In the genomic region with DNA sequence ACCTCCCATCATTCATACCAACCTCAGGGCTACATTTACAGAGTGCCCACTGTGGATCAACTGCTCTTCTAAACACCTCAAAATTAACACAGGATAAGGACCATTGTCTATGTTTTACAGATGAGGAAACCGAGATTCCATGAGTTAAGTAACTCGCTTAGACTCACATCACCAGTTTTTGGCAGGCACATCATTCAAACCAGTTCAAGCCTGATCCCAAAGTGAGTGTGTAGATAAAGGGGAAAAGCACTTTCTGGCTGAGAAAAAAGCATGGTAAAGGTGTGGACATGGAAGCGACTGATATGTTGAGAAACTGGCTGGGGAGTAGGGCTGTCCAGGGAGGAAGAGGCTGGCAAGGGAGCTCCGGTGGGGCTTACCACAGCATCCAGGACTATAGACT, we compare ENCODE assay signal across 23 cellular contexts.
DNase-seq lines count a peak whose midpoint lies in the region; ATAC-seq, FAIRE-seq and TF ChIP-seq lines count a peak whose summit lies in the region.
"Had no signal": no experiment of that assay in that cellular context is flagged by ENCODE, and none has a peak within 500 bp of the region (broad histone marks: within the 10 kb centered on the region; RNA-seq: fewer than 3 reads in every experiment).

No MANE protein-coding gene starts in this region.

- peaks cover 11 to 30% (median 26%) of the 10 kb centered on the region in 4 donors for H3K4me1 ChIP-seq in liver (ENCODE audit: control insufficient read depth in 4 of 4, insufficient read depth in 4 of 4, low read length in 3 of 4)
- H3K4me1 ChIP-seq in HepG2 (ENCODE audit: insufficient read depth, low read length): no peaks in the 10 kb centered on the region; the same call in 1 of the 2 replicates
- no peaks in the 10 kb centered on the region for H3K4me1 ChIP-seq in PC-3 (ENCODE audit: insufficient read depth, low read length)
- H3K4me1 ChIP-seq: BLaER1, Caco-2 had no signal

- H3K27me3 Mint-ChIP-seq in osteocyte (ENCODE audit: unreplicated experiment): peaks cover 9% of the 10 kb centered on the region

- FAIRE-seq in HepG2 (lab: Jason Lieb, UNC): no peak
- FAIRE-seq: A204.1, D721Med, G401.6, GM12891, GM19239 had no signal

- DNase-seq in HepG2 (ENCODE audit: low spot score): no peak
- no peak for DNase-seq in left lobe of liver (ENCODE audit: low spot score)
- no peak for DNase-seq in PC-3
- no peak for DNase-seq in osteocyte (ENCODE audit: extremely low spot score, unreplicated experiment)
- DNase-seq in occipital lobe (lab: John Stamatoyannopoulos, UW): no peak
- DNase-seq: 8988T; ACHN; BE2C; C1 segment of cervical spinal cord; Caco-2; Calu3; CD4-positive, alpha-beta T cell; CD8-positive, alpha-beta T cell; DMS79 treated with DMSO at 0.1 percent for 48 hours; GF-D8 had no signal

- H3K27ac ChIP-seq in liver (ENCODE audit: low read depth in 1 of 2, low read length in 2 of 2): peak overlapping the region; percentile 81 to 86
- H3K27ac ChIP-seq in HepG2 (ENCODE audit: extremely low read length, insufficient read depth, low read length): no peak overlapping the region
- H3K27ac ChIP-seq in VCaP: peak overlapping the region; percentile 73; the same call in 1 of the 2 replicates
- H3K27ac ChIP-seq in PC-3 (ENCODE audit: low read length): no peak overlapping the region
- H3K27ac ChIP-seq: BLaER1 had no signal

- in situ Hi-C loops in HepG2 (cut with HindIII; ENCODE audit: extremely low pct_ligation_motif_present, low pct_unique_long_range_greater_than_20kb): no loop called here

- CTCF ChIA-PET in HepG2 (lab: Yijun Ruan, JAX; ENCODE audit: low intra/inter-chr PET ratio, low total read pairs) (no interaction called here), PC-3 (lab: Charles Lee) (no interaction called here)

- no peak for TF ChIP-seq CTCF in liver (IDR thresholded peaks at IDR 0.05; ENCODE audit: low read depth, low read length, missing input control)
- no peak for TF ChIP-seq CTCF in HepG2 (CRISPR knock-in tag; IDR thresholded peaks at IDR 0.05)
- no peak for TF ChIP-seq CTCF in VCaP (conservative IDR thresholded peaks at IDR 0.05)
- no peak for TF ChIP-seq CTCF in PC-3 (conservative IDR thresholded peaks at IDR 0.05; ENCODE audit: low read depth, low read length)
- TF ChIP-seq CTCF in osteocyte (IDR thresholded peaks at IDR 0.05): no peak

- ATAC-seq in HepG2 (no peak), left lobe of liver (peak; percentile 25), PC-3 (no peak)
- ATAC-seq: CD8-positive, alpha-beta T cell had no signal

- H3K27me3 ChIP-seq in liver (ENCODE audit: control insufficient read depth in 4 of 4, insufficient read depth in 4 of 4, low read length in 3 of 4) (no peaks in the 10 kb centered on the region), HepG2 (ENCODE audit: control insufficient read depth in 1 of 2, insufficient read depth in 2 of 2, low read length in 2 of 2) (no peaks in the 10 kb centered on the region), PC-3 (ENCODE audit: low read length) (peaks cover 17% of the 10 kb centered on the region; the same call in 1 of the 2 replicates)
- H3K27me3 ChIP-seq: BE2C, BLaER1 had no signal

- intact Hi-C loops in HepG2 (cut with micrococcal nuclease; ENCODE audit: unreplicated experiment): no loop called here
- intact Hi-C loops in PC-3 (cut with micrococcal nuclease): no loop called here

- H3K36me3 Mint-ChIP-seq in osteocyte (ENCODE audit: unreplicated experiment): no peaks in the 10 kb centered on the region
- H3K36me3 Mint-ChIP-seq: CD8-positive, alpha-beta T cell had no signal

- TF ChIP-seq POLR2A in HepG2 (IDR thresholded peaks at IDR 0.05; ENCODE audit: insufficient read depth in 1 of 2, low read depth in 2 of 2, low read length in 2 of 2): no peak

- TF ChIP-seq RAD21 in liver (IDR thresholded peaks at IDR 0.05) (no peak), HepG2 (CRISPR knock-in tag; IDR thresholded peaks at IDR 0.05) (no peak)

- H3K4me3 Mint-ChIP-seq in osteocyte (ENCODE audit: unreplicated experiment): no peak overlapping the region
- H3K4me3 Mint-ChIP-seq: CD4-positive, alpha-beta T cell; CD8-positive, alpha-beta T cell had no signal

- H3F3A ChIP-seq in PC-3 (ENCODE audit: low read length, unreplicated experiment): no peaks in the 10 kb centered on the region

- WGBS in liver: 54% methylated on average over 4 of the region's 4 CpGs
- WGBS in HepG2 (ENCODE audit: low lambda C conversion rate): 42% methylated on average over 4 of the region's 4 CpGs

- no peaks in the 10 kb centered on the region for H3K9me3 ChIP-seq in liver (ENCODE audit: control insufficient read depth in 4 of 4, low read length in 3 of 4)
- H3K9me3 ChIP-seq in HepG2 (ENCODE audit: low read length): no peaks in the 10 kb centered on the region
- H3K9me3 ChIP-seq in PC-3 (ENCODE audit: low read length): no peaks in the 10 kb centered on the region
- H3K9me3 ChIP-seq: BE2C, BLaER1, Caco-2 had no signal

- H3K4me3 ChIP-seq in liver (ENCODE audit: low read depth in 1 of 3, low read length in 3 of 3) (no peak overlapping the region), HepG2 (replicated peaks in 1 of 3; ENCODE audit: insufficient read depth in 1 of 3, low read depth in 2 of 3, low read length in 3 of 3) (no peak overlapping the region), PC-3 (ENCODE audit: low read length) (no peak overlapping the region)
- H3K4me3 ChIP-seq: BLaER1 had no signal

- no peaks in the 10 kb centered on the region for H3K9me3 Mint-ChIP-seq in osteocyte (ENCODE audit: unreplicated experiment)
- H3K9me3 Mint-ChIP-seq: CD4-positive, alpha-beta T cell; CD8-positive, alpha-beta T cell had no signal

- POLR2A ChIA-PET in HepG2 (lab: Yijun Ruan, JAX): no interaction called here
- POLR2A ChIA-PET in PC-3 (lab: Charles Lee; ENCODE audit: unreplicated experiment): no interaction called here

- H3K4me1 Mint-ChIP-seq in osteocyte (ENCODE audit: unreplicated experiment): no peaks in the 10 kb centered on the region

- H3K27ac Mint-ChIP-seq in osteocyte (ENCODE audit: unreplicated experiment): no peak overlapping the region
- H3K27ac Mint-ChIP-seq: CD4-positive, alpha-beta T cell; CD8-positive, alpha-beta T cell had no signal

- no peaks in the 10 kb centered on the region for H3K36me3 ChIP-seq in liver (ENCODE audit: control insufficient read depth in 4 of 4, insufficient read depth in 3 of 4, low read depth in 1 of 4, low read length in 3 of 4)
- H3K36me3 ChIP-seq in HepG2 (replicated peaks in 1 of 2; ENCODE audit: control insufficient read depth in 1 of 2, insufficient read depth in 2 of 2, low read length in 2 of 2): no peaks in the 10 kb centered on the region
- H3K36me3 ChIP-seq in PC-3 (ENCODE audit: low read depth, low read length): no peaks in the 10 kb centered on the region
- H3K36me3 ChIP-seq: BE2C, BLaER1 had no signal

- H3K9ac ChIP-seq in liver (ENCODE audit: low read depth in 1 of 2, low read length in 2 of 2) (peak overlapping the region in 1 of 2 donors; percentile 67), HepG2 (ENCODE audit: insufficient read depth, low read depth, low read length) (no peak overlapping the region), PC-3 (ENCODE audit: low read length) (no peak overlapping the region)
- H3K9ac ChIP-seq: BLaER1 had no signal

- H2AFZ ChIP-seq in HepG2 (ENCODE audit: low read length) (no peak overlapping the region), PC-3 (ENCODE audit: low read length) (no peak overlapping the region)

- no TSS peak for BruUV-seq in HepG2 (replicated peaks; lab: Mats Ljungman, UMichigan)
- BruUV-seq in PC-3 (replicated peaks; lab: Mats Ljungman, UMichigan): no TSS peak

- H3K79me2 ChIP-seq in HepG2 (ENCODE audit: insufficient read depth, low read length) (no peaks in the 10 kb centered on the region), PC-3 (ENCODE audit: low read length) (no peaks in the 10 kb centered on the region)

- H4K20me1 ChIP-seq in HepG2 (ENCODE audit: insufficient read depth, low read length): no peaks in the 10 kb centered on the region
- no peaks in the 10 kb centered on the region for H4K20me1 ChIP-seq in PC-3 (ENCODE audit: low read length)
- H4K20me1 ChIP-seq: BLaER1 had no signal

- H3K4me2 ChIP-seq in HepG2 (ENCODE audit: low read depth, low read length): no peak overlapping the region
- H3K4me2 ChIP-seq in PC-3 (ENCODE audit: low read length): no peak overlapping the region
- H3K4me2 ChIP-seq: BLaER1 had no signal

- TF ChIP-seq EP300 in HepG2 (IDR thresholded peaks at IDR 0.05; ENCODE audit: low read depth in 2 of 2, low read length in 2 of 2): no peak
- TF ChIP-seq EP300 in HepG2 (CRISPR knock-in tag; IDR thresholded peaks at IDR 0.05; ENCODE audit: borderline replicate concordance): no peak

- no peaks in the 10 kb centered on the region for H3K9me2 ChIP-seq in PC-3 (replicated peaks; ENCODE audit: low read length)

TF ChIP-seq in liver, 16 proteins besides CTCF, POLR2A, EP300 and RAD21:
- TF ChIP-seq, protein P1, sequence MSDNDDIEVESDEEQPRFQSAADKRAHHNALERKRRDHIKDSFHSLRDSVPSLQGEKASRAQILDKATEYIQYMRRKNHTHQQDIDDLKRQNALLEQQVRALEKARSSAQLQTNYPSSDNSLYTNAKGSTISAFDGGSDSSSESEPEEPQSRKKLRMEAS (IDR thresholded peaks at IDR 0.05): no peak
- peak in 1 of 2 donors; percentile 31 for TF ChIP-seq HNF4A (conservative IDR thresholded peaks at IDR 0.05)
- TF ChIP-seq FOXA2 (IDR thresholded peaks at IDR 0.05): no peak
- no peak for TF ChIP-seq NR2F2 (IDR thresholded peaks at IDR 0.05)
- no peak for TF ChIP-seq SP1 (IDR thresholded peaks at IDR 0.05)
- TF ChIP-seq RXRA (IDR thresholded peaks at IDR 0.05): peak in 1 of 2 donors; percentile 44

TF ChIP-seq in HepG2, 621 proteins besides CTCF, POLR2A, EP300 and RAD21:
- TF ChIP-seq KLF6 (CRISPR knock-in tag; IDR thresholded peaks at IDR 0.05) (no peak), ZNF556 (CRISPR knock-in tag; IDR thresholded peaks at IDR 0.05; ENCODE audit: borderline replicate concordance) (no peak)
TF ChIP-seq in HepG2: peak in this region for 0.

Comparison
In these comparisons a context has a peak if more than half of its experiments do, and no peak if none do; other contexts are left out.
1. H3K27ac ChIP-seq: peak in liver (2 of 2) and VCaP (single experiment); none in HepG2 (single experiment) and PC-3 (single experiment).